ENCODE assay signal across 11 cellular contexts in the genomic region with DNA sequence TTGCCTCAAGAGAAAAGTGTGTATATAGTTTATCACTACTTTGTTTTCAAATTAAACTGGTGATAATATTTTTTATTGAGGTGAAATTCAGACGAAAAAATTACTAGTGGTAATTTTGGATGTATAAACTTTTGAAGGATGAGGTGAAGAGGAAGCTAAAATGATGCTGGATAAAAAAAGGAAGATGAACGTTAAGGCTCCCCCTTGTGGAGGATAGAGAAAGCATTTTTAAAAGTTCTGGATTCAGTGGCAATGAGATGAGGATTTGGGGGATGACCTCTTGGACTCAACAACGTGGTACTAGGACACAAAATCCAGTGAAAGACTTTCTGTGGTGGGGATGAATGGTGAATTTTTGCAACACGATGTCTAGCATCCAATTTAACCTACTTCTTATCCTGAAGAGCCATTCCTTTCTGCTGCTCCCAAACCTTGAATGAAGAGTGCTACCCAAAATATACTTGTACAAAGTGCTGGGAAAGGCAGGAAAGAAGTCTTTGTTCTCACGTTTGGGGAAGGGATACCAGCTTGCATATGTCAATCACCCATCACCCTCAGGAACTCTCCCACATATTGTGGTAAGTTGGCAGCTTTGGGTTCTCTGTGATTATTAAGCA. TPM values are rescaled to one million over a fixed set of nuclear protein-coding genes. Genes with fewer than 3 reads are reported as not detected.
A peak's percentile ranks its signal among the peaks of the same experiment; 100 is the strongest.
DNase-seq lines count a peak whose midpoint lies in the region; ATAC-seq and TF ChIP-seq lines count a peak whose summit lies in the region.
"Had no signal": no experiment of that assay in that cellular context is flagged by ENCODE, and none has a peak within 500 bp of the region (broad histone marks: within the 10 kb centered on the region; RNA-seq: fewer than 3 reads in every experiment).

No MANE protein-coding gene starts in this region.

- H3K4me1 ChIP-seq in upper lobe of left lung, result no peaks in the 10 kb centered on the region
- no peaks in the 10 kb centered on the region for H3K4me1 ChIP-seq in sigmoid colon
- H3K4me1 ChIP-seq: adrenal gland had no signal

- no peak for TF ChIP-seq EP300 in upper lobe of left lung (IDR thresholded peaks at IDR 0.05)
- TF ChIP-seq EP300 in sigmoid colon (IDR thresholded peaks at IDR 0.05), result no peak

- DNase-seq in AG09319 (ENCODE audit: extremely low read depth, low read depth) (no peak), RKO (ENCODE audit: low spot score) (peak; percentile 41), iPS-NIHi7 (ENCODE audit: extremely low spot score) (peak; percentile 33), upper lobe of left lung (no peak), sigmoid colon (no peak)
- DNase-seq: adrenal gland, NCI-H1092 treated with DMSO at 0.1 percent for 48 hours had no signal

- TF ChIP-seq POLR2A in upper lobe of left lung (IDR thresholded peaks at IDR 0.05) (no peak), sigmoid colon (IDR thresholded peaks at IDR 0.05) (no peak)

- H3K27ac ChIP-seq in upper lobe of left lung (no peak overlapping the region), sigmoid colon (no peak overlapping the region)
- H3K27ac ChIP-seq: adrenal gland, skin epidermis had no signal

- H3K9me3 ChIP-seq in upper lobe of left lung (no peaks in the 10 kb centered on the region), sigmoid colon (peaks cover 0 to 5% (median 0%) of the 10 kb centered on the region in 4 donors)
- H3K9me3 ChIP-seq: adrenal gland had no signal

- H3K36me3 ChIP-seq in upper lobe of left lung (no peaks in the 10 kb centered on the region), sigmoid colon (no peaks in the 10 kb centered on the region)
- H3K36me3 ChIP-seq: adrenal gland had no signal

- H3K4me3 ChIP-seq in upper lobe of left lung, result no peak overlapping the region
- no peak overlapping the region for H3K4me3 ChIP-seq in sigmoid colon
- H3K4me3 ChIP-seq: adrenal gland, skin epidermis had no signal

- H3K27me3 ChIP-seq in upper lobe of left lung, result no peaks in the 10 kb centered on the region
- H3K27me3 ChIP-seq in sigmoid colon, result peaks cover 0 to 12% (median 3%) of the 10 kb centered on the region in 3 donors

- ATAC-seq in upper lobe of left lung (ENCODE audit: low FRiP score in 2 of 2) (no peak), HG03521 (IDR thresholded peaks at IDR 0.05; ENCODE audit: unreplicated experiment) (no peak), GM18502 (IDR thresholded peaks at IDR 0.05; ENCODE audit: poor library complexity, unreplicated experiment) (no peak)

- WGBS in upper lobe of left lung, 2 donors, result 19 to 25% methylated on average over 5 of the region's 5 CpGs
- 19 to 23% methylated on average over 5 of the region's 5 CpGs for WGBS in sigmoid colon, 2 donors

- TF ChIP-seq CTCF in AG09319 (IDR thresholded peaks at IDR 0.05; ENCODE audit: low read depth, low read length) (peak; percentile 25; the same call in 1 of the 2 replicates), GM12873 (IDR thresholded peaks at IDR 0.05; ENCODE audit: insufficient read depth, low read depth, low read length, missing control alignments) (peak; percentile 61), upper lobe of left lung (IDR thresholded peaks at IDR 0.05) (peak in 3 of 6 experiments; percentile 16 to 42 (median 26)), sigmoid colon (IDR thresholded peaks at IDR 0.05) (peak in 1 of 4 experiments; percentile 27)

- intact Hi-C loops in sigmoid colon (cut with DNase I), result no loop called here

RNA-seq across cellular contexts. Expression of gene SIGLEC5, which starts 7.3 kb away (rescaled TPM):
- total RNA-seq in upper lobe of left lung (1 to 10 TPM in 3 of 6 donors, under 1 TPM in 1, not detected in 2; 0.46 to 9.4 (median 5.7) TPM), sigmoid colon (under 1 TPM; 0.36 to 0.68 (median 0.52) TPM)
- polyA plus RNA-seq in sigmoid colon, result not detected
- polyA plus RNA-seq: adrenal gland had no signal

RNA-seq across cellular contexts. Expression of gene SIGLEC14, which starts 9.2 kb away (rescaled TPM):
- 10 to 100 TPM in 4 of 6 donors, 1 to 10 TPM in 1, not detected in 1; 5.0 to 44.6 (median 22.3) TPM for total RNA-seq in upper lobe of left lung
- total RNA-seq in sigmoid colon, result 1 to 10 TPM in 2 of 4 donors, under 1 TPM in 1, not detected in 1; 0.55 to 6.1 (median 5.6) TPM
- 10 to 100 TPM in 1 of 3 donors, 1 to 10 TPM in 2; 1.2 to 10.2 (median 5.3) TPM for polyA plus RNA-seq in sigmoid colon

RNA-seq across cellular contexts. Expression of gene SPACA6, which starts 55.7 kb away (rescaled TPM):
- 100 to 1,000 TPM in 1 of 6 donors, 10 to 100 TPM in 4, 1 to 10 TPM in 1; 6.2 to 157 (median 19.7) TPM for total RNA-seq in upper lobe of left lung
- 10 to 100 TPM; 19.9 to 45.7 (median 29.1) TPM for total RNA-seq in sigmoid colon
- 1 to 10 TPM in 2 of 3 donors, not detected in 1; 3.0 to 4.8 TPM for polyA plus RNA-seq in sigmoid colon

Comparison
In these comparisons a context has a peak if more than half of its experiments do, and no peak if none do; other contexts are left out.
1. DNase-seq: peak in RKO (single experiment) and iPS-NIHi7 (single experiment); none in AG09319 (single experiment), upper lobe of left lung (0 of 2) and sigmoid colon (single experiment).